In the genomic region with DNA sequence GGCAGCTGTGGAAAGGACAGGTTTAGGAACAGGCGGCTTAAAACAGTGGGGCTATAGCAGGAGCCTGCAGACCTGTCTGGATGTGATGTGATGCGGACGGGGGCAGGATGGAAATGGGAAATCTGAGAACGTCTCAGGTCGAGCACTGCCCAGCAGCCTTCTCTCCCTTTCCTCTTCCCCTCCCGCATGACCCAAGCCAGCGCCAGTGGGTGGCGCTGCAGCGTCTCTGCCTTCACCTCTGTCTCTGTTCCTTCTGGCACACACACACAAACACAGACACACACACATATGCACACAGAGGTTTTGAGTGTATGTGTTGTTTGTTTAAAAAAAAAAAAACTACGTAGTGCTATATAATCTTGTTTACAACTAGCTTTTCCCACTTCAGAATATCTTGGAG, we compare ENCODE assay signal across 8 cellular contexts.
DNase-seq lines count a peak whose midpoint lies in the region; ATAC-seq, FAIRE-seq and TF ChIP-seq lines count a peak whose summit lies in the region.

No MANE protein-coding gene starts in this region.

- no peaks in the 10 kb centered on the region for H3K79me1 ChIP-seq in mesenchymal stem cell (replicated peaks; ENCODE audit: low read length, poor library complexity, severe bottlenecking)

- no peaks in the 10 kb centered on the region for H3K79me2 ChIP-seq in K562 (ENCODE audit: control insufficient read depth, insufficient read depth, low read length)

- no peak overlapping the region for H2AK5ac ChIP-seq in mesenchymal stem cell (ENCODE audit: low read length, severe bottlenecking)

- H3K27me3 ChIP-seq in K562 (ENCODE audit: control insufficient read depth in 2 of 2, insufficient read depth in 2 of 2, low read length in 2 of 2) (peaks cover 13 to 57% of the 10 kb centered on the region in 2 experiments; a peak in 4 of 5 replicates), mesenchymal stem cell (ENCODE audit: control insufficient read depth in 1 of 2, insufficient read depth in 1 of 2, low read length in 2 of 2) (peaks cover 6 to 53% of the 10 kb centered on the region in 2 experiments), aorta (ENCODE audit: control insufficient read depth in 1 of 2, insufficient read depth in 2 of 2, low read length in 1 of 2) (no peaks in the 10 kb centered on the region)

- TF ChIP-seq POLR2A in NB4 (IDR thresholded peaks at IDR 0.05; ENCODE audit: extremely low read depth, insufficient read length) (no peak), K562 (conservative IDR thresholded peaks at IDR 0.05) (no peak)

- H3K36me3 ChIP-seq in K562 (ENCODE audit: control insufficient read depth, insufficient read depth, low read length) = no peaks in the 10 kb centered on the region
- H3K36me3 ChIP-seq in mesenchymal stem cell (ENCODE audit: control insufficient read depth in 1 of 2, insufficient read depth in 2 of 2, low read depth in 1 of 2, low read length in 2 of 2) = no peaks in the 10 kb centered on the region
- H3K36me3 ChIP-seq in aorta (ENCODE audit: control insufficient read depth in 1 of 2, insufficient read depth in 2 of 2, low read length in 1 of 2) = no peaks in the 10 kb centered on the region

- WGBS in K562 (ENCODE audit: insufficient coverage, low coverage, missing lambda C conversion rate) = 5% methylated on average over 10 of the region's 10 CpGs
- 80% methylated on average over 2 of the region's 10 CpGs for WGBS in mesenchymal stem cell
- WGBS in aorta, 2 donors = 9 to 11% methylated on average over 10 of the region's 10 CpGs

- DNase-seq in NCI-H82 (lab: John Stamatoyannopoulos, UW) (peak; percentile 74), NCI-H82 treated with DMSO at 0.1 percent for 48 hours (lab: John Stamatoyannopoulos, UW; ENCODE audit: unreplicated experiment) (no peak), NB4 (ENCODE audit: low read depth) (peak; percentile 56), K562 (ENCODE audit: extremely low read depth in 1 of 4, low spot score in 3 of 4) (peak; percentile 27 to 73 (median 34)), mesenchymal stem cell (peak; percentile 70), aorta (no peak), DMS79 treated with DMSO at 0.1 percent for 48 hours (lab: John Stamatoyannopoulos, UW) (no peak)

- peak overlapping the region; percentile 71 for H2BK120ac ChIP-seq in mesenchymal stem cell (ENCODE audit: low read depth, low read length)

- H3K9ac ChIP-seq in K562 (ENCODE audit: insufficient read depth in 1 of 2, low read depth in 2 of 2, low read length in 2 of 2) (no peak overlapping the region), mesenchymal stem cell (ENCODE audit: low read length) (no peak overlapping the region)

- H3K23ac ChIP-seq in mesenchymal stem cell (ENCODE audit: low read length in 2 of 2) = no peak overlapping the region

- H3K4me3 ChIP-seq in NB4 (ENCODE audit: low read depth, low read length) = no peak overlapping the region
- no peak overlapping the region for H3K4me3 ChIP-seq in K562
- H3K4me3 ChIP-seq in mesenchymal stem cell (ENCODE audit: insufficient read depth in 1 of 2, low read depth in 1 of 2, low read length in 2 of 2) = no peak overlapping the region
- H3K4me3 ChIP-seq in aorta (ENCODE audit: low read length in 2 of 2) = no peak overlapping the region

- H3K14ac ChIP-seq in mesenchymal stem cell (ENCODE audit: low read length in 2 of 2) = no peak overlapping the region

- H3K4me2 ChIP-seq in K562 (ENCODE audit: insufficient read depth, low read length) (no peak overlapping the region), mesenchymal stem cell (ENCODE audit: low read length, poor library complexity, severe bottlenecking) (no peak overlapping the region)

- no TSS peak for BruUV-seq in K562 (replicated peaks; lab: Mats Ljungman, UMichigan)

- peak; percentile 66 for FAIRE-seq in K562 (lab: Jason Lieb, UNC)

- intact Hi-C loops in K562 (cut with micrococcal nuclease) = loop anchor here (1.0 to 5.0 kb wide), 3 partner anchors 54 to 511 kb away; no protein-coding TSS in a partner anchor
- intact Hi-C loops in aorta (cut with DNase I) = no loop called here

- POLR2A ChIA-PET in K562 (lab: Yijun Ruan, JAX) = interaction anchor here (0.7 kb wide), 1 partner anchor 9 kb away, joined by 3 read pairs; no protein-coding TSS in a partner anchor

- in situ Hi-C loops in K562 (cut with MboI) = no loop called here

- TF ChIP-seq CTCF in NB4 (IDR thresholded peaks at IDR 0.05; ENCODE audit: low read depth, low read length) (peak; percentile 71), K562 (IDR thresholded peaks at IDR 0.05 in 2 of 3, conservative IDR thresholded peaks at IDR 0.05 in 1 of 3; ENCODE audit: insufficient read depth in 2 of 3, low read depth in 1 of 3, low read length in 3 of 3) (peak; percentile 67 to 78 (median 70))

- no peak overlapping the region for H2BK5ac ChIP-seq in mesenchymal stem cell (ENCODE audit: low read depth, low read length, poor library complexity, severe bottlenecking)

- TF ChIP-seq EP300 in K562 (IDR thresholded peaks at IDR 0.05; ENCODE audit: low read length) = no peak

- H3K9me3 ChIP-seq in K562 (replicated peaks; ENCODE audit: control insufficient read depth, insufficient read depth, low read depth, low read length) (no peaks in the 10 kb centered on the region), mesenchymal stem cell (ENCODE audit: control insufficient read depth, low read length) (no peaks in the 10 kb centered on the region), aorta (ENCODE audit: control insufficient read depth, low read length) (no peaks in the 10 kb centered on the region)

- H3K4me1 ChIP-seq in K562 (replicated peaks in 1 of 2; ENCODE audit: control insufficient read depth in 2 of 2, insufficient read depth in 2 of 2, low read length in 2 of 2) (no peaks in the 10 kb centered on the region; a peak in 1 of 5 replicates), mesenchymal stem cell (ENCODE audit: control insufficient read depth, insufficient read depth, low read depth, low read length) (peaks cover 2% of the 10 kb centered on the region), aorta (ENCODE audit: control insufficient read depth in 1 of 2, insufficient read depth in 2 of 2, low read length in 2 of 2) (no peaks in the 10 kb centered on the region)

- no peaks in the 10 kb centered on the region; the same call in 1 of the 2 replicates for H4K20me1 ChIP-seq in K562 (replicated peaks; ENCODE audit: control insufficient read depth, insufficient read depth, low read length)

- peak overlapping the region; percentile 83 for H4K91ac ChIP-seq in mesenchymal stem cell (ENCODE audit: low read length)

- ATAC-seq in K562 = peak; percentile 93
- ATAC-seq in GM21723 (IDR thresholded peaks at IDR 0.05; ENCODE audit: unreplicated experiment) = no peak
- no peak for ATAC-seq in aorta (ENCODE audit: low FRiP score)

- H3K9me1 ChIP-seq in K562 (ENCODE audit: control insufficient read depth, insufficient read depth, low read length) = no peaks in the 10 kb centered on the region

- H3K18ac ChIP-seq in mesenchymal stem cell (ENCODE audit: low read depth in 1 of 2, low read length in 2 of 2) = peak overlapping the region; percentile 80 to 95

- H2BK15ac ChIP-seq in mesenchymal stem cell (ENCODE audit: low read depth, poor library complexity, severe bottlenecking) = peak overlapping the region; percentile 29

- H2AFZ ChIP-seq in K562 (ENCODE audit: low read depth, low read length) (peak overlapping the region; percentile 40; the same call in 1 of the 2 replicates), mesenchymal stem cell (ENCODE audit: low read depth, low read length) (no peak overlapping the region)

- CTCF ChIA-PET in K562 (lab: Yijun Ruan, JAX; ENCODE audit: low intra/inter-chr PET ratio) = no interaction called here

- peak; percentile 21 to 51; a peak in 3 of 4 replicates for TF ChIP-seq RAD21 in K562 (CRISPR knock-in tag; conservative IDR thresholded peaks at IDR 0.05 in 1 of 2, IDR thresholded peaks at IDR 0.05 in 1 of 2)

- no peak overlapping the region for H3K27ac ChIP-seq in K562 (ENCODE audit: extremely low read depth, low read depth, low read length)
- no peak overlapping the region for H3K27ac ChIP-seq in mesenchymal stem cell (ENCODE audit: low read length, poor library complexity, severe bottlenecking)
- no peak overlapping the region for H3K27ac ChIP-seq in aorta (ENCODE audit: low read depth in 1 of 2, low read length in 2 of 2)

- H3K4ac ChIP-seq in mesenchymal stem cell (ENCODE audit: low read depth in 1 of 2, low read length in 2 of 2) = peak overlapping the region in 1 of 2 experiments; percentile 76

- peak overlapping the region; percentile 87 for H4K8ac ChIP-seq in mesenchymal stem cell (ENCODE audit: low read length)

- H2BK12ac ChIP-seq in mesenchymal stem cell (ENCODE audit: low read length in 2 of 2) = peak overlapping the region; percentile 82 to 84

TF ChIP-seq in K562, 482 proteins besides CTCF, POLR2A, EP300 and RAD21 (continues in another document):
- TF ChIP-seq CREM (IDR thresholded peaks at IDR 0.05; ENCODE audit: low read depth) (0 out of 2 replicates have a peak, but pooled peaks have one; percentile 33), ZNF140 (CRISPR knock-in tag; IDR thresholded peaks at IDR 0.05) (no peak), MAZ (CRISPR knock-in tag; conservative IDR thresholded peaks at IDR 0.05 in 1 of 2, IDR thresholded peaks at IDR 0.05 in 1 of 2) (0 out of 4 replicates have a peak, but pooled peaks of 1 of the 2 experiments have one; percentile 28), YY1 (IDR thresholded peaks at IDR 0.05; ENCODE audit: borderline replicate concordance in 1 of 3, control insufficient read depth in 1 of 3, extremely low read depth in 1 of 3, insufficient read depth in 3 of 3, insufficient read length in 1 of 3, insufficient replicate concordance in 2 of 3, low read depth in 1 of 3, low read length in 2 of 3) (peak in 1 of 3 experiments; percentile 19)
- TF ChIP-seq, protein P1, sequence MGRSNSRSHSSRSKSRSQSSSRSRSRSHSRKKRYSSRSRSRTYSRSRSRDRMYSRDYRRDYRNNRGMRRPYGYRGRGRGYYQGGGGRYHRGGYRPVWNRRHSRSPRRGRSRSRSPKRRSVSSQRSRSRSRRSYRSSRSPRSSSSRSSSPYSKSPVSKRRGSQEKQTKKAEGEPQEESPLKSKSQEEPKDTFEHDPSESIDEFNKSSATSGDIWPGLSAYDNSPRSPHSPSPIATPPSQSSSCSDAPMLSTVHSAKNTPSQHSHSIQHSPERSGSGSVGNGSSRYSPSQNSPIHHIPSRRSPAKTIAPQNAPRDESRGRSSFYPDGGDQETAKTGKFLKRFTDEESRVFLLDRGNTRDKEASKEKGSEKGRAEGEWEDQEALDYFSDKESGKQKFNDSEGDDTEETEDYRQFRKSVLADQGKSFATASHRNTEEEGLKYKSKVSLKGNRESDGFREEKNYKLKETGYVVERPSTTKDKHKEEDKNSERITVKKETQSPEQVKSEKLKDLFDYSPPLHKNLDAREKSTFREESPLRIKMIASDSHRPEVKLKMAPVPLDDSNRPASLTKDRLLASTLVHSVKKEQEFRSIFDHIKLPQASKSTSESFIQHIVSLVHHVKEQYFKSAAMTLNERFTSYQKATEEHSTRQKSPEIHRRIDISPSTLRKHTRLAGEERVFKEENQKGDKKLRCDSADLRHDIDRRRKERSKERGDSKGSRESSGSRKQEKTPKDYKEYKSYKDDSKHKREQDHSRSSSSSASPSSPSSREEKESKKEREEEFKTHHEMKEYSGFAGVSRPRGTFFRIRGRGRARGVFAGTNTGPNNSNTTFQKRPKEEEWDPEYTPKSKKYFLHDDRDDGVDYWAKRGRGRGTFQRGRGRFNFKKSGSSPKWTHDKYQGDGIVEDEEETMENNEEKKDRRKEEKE (IDR thresholded peaks at IDR 0.05; ENCODE audit: borderline replicate concordance in 1 of 2, control insufficient read depth in 1 of 2, low read depth in 2 of 2, low read length in 1 of 2) = no peak

Comparison
In these comparisons a context has a peak if more than half of its experiments do, and no peak if none do; other contexts are left out.
1. DNase-seq: peak in NCI-H82 (single experiment), NB4 (single experiment), K562 (4 of 4) and mesenchymal stem cell (single experiment); none in NCI-H82 treated with DMSO at 0.1 percent for 48 hours (single experiment), aorta (0 of 2) and DMS79 treated with DMSO at 0.1 percent for 48 hours (single experiment).